ENCODE assay signal across 13 cellular contexts in the genomic region with DNA sequence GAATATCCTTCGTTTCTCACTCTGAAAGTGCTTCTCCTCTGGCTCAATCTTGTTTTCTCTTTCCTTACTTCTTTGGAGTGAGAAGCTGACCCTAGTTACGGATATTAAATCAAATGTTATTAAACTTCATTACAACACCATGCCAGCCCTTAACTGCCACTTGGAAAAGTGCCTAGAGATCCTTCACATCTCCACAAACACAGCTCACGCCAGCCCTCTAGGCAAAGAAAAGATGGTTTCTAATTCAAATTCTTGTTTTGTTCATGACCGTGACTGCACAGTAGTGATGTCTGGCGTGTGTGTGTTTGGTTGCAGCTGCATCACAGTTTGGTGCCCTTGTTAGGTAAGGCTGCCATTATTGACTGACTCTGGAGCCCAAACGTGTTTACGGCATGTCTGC.
"Had no signal": no experiment of that assay in that cellular context is flagged by ENCODE, and none has a peak within 500 bp of the region (broad histone marks: within the 10 kb centered on the region; RNA-seq: fewer than 3 reads in every experiment).

No MANE protein-coding gene starts in this region.

- H3K36me3 ChIP-seq: breast epithelium, thyroid gland, uterus had no signal

- H3K27ac ChIP-seq: breast epithelium, dorsolateral prefrontal cortex, esophagus muscularis mucosa, thyroid gland, uterus had no signal

- DNase-seq: activated CD4-positive, alpha-beta T cell treated with anti-CD3 and anti-CD28 coated beads, Interleukin-2, amount 50 U/mL, for 1 hour; activated effector memory CD4-positive, alpha-beta T cell treated with Interleukin-2 at 50 U/mL for 16 hours; amniotic stem cell; dorsolateral prefrontal cortex; immature natural killer cell; mucosa of descending colon; naive thymus-derived CD8-positive, alpha-beta T cell; right cardiac atrium; uterus had no signal

- H3K27me3 ChIP-seq: breast epithelium, dorsolateral prefrontal cortex, esophagus muscularis mucosa, thyroid gland, uterus had no signal

- H3K4me1 ChIP-seq: breast epithelium, thyroid gland, uterus had no signal

- H3K4me3 ChIP-seq: breast epithelium, dorsolateral prefrontal cortex, esophagus muscularis mucosa, mucosa of descending colon, smooth muscle cell, thyroid gland, uterus had no signal

- H3K9me3 ChIP-seq: breast epithelium, esophagus muscularis mucosa, mucosa of descending colon, thyroid gland, uterus had no signal

- ATAC-seq: mucosa of descending colon; naive thymus-derived CD8-positive, alpha-beta T cell; right cardiac atrium had no signal
